9 cellular contexts compared by ENCODE assay signal in genomic region chr11:114159320-114159719, GRCh38.
DNase-seq lines count a peak whose midpoint lies in the region; ATAC-seq and TF ChIP-seq lines count a peak whose summit lies in the region.
"Had no signal": no experiment of that assay in that cellular context is flagged by ENCODE, and none has a peak within 500 bp of the region (broad histone marks: within the 10 kb centered on the region; RNA-seq: fewer than 3 reads in every experiment).

No MANE protein-coding gene starts in this region.

- H3K4me3 Mint-ChIP-seq in activated B cell treated with CpG ODN at 0.5 μM for 24 hours: peak overlapping the region; percentile 62

- peak overlapping the region; percentile 82 for H3K27ac Mint-ChIP-seq in activated B cell treated with CpG ODN at 0.5 μM for 24 hours

- TF ChIP-seq POLR2A in gastroesophageal sphincter (IDR thresholded peaks at IDR 0.05): no peak

- intact Hi-C loops in activated B cell treated with CpG ODN at 0.5 μM for 24 hours (cut with micrococcal nuclease): no loop called here

- H3K36me3 Mint-ChIP-seq in activated B cell treated with CpG ODN at 0.5 μM for 24 hours (ENCODE audit: low read depth): no peaks in the 10 kb centered on the region

- H3K4me1 Mint-ChIP-seq in activated B cell treated with CpG ODN at 0.5 μM for 24 hours: peaks cover 69% of the 10 kb centered on the region

- CTCF ChIA-PET in activated B cell treated with CpG ODN at 0.5 μM for 24 hours (lab: Charles Lee): interaction anchor here (1.0 to 2.8 kb wide), 6 partner anchors 28 to 263 kb away, joined by 3 to 16 read pairs (median 4); no protein-coding TSS in a partner anchor

- H3K4me2 ChIP-seq in DOHH2 (ENCODE audit: low read length): peak overlapping the region; percentile 64

- no peaks in the 10 kb centered on the region for H3K9me3 ChIP-seq in DOHH2 (ENCODE audit: control insufficient read depth, insufficient read depth, low read length)
- no peaks in the 10 kb centered on the region for H3K9me3 ChIP-seq in gastroesophageal sphincter
- H3K9me3 ChIP-seq: HAP-1 had no signal

- H3F3A ChIP-seq in DOHH2 (ENCODE audit: control insufficient read depth, insufficient read depth): peaks cover 5% of the 10 kb centered on the region

- TF ChIP-seq EP300 in gastroesophageal sphincter (IDR thresholded peaks at IDR 0.05): no peak

- peaks cover 50% of the 10 kb centered on the region for H3K4me1 ChIP-seq in DOHH2 (ENCODE audit: control insufficient read depth, low read length)
- peaks cover 54 to 96% (median 75%) of the 10 kb centered on the region in 3 donors for H3K4me1 ChIP-seq in gastroesophageal sphincter

- no peaks in the 10 kb centered on the region for H3K27me3 Mint-ChIP-seq in activated B cell treated with CpG ODN at 0.5 μM for 24 hours

- H3K4me3 ChIP-seq in DOHH2 (ENCODE audit: low read length) (peak overlapping the region; percentile 51), gastroesophageal sphincter (no peak overlapping the region)
- H3K4me3 ChIP-seq: HAP-1 had no signal

- no peaks in the 10 kb centered on the region for H3K9me3 Mint-ChIP-seq in activated B cell treated with CpG ODN at 0.5 μM for 24 hours

- DNase-seq in activated B cell treated with CpG ODN at 0.5 μM for 24 hours: no peak
- DNase-seq in renal cortical epithelial cell (ENCODE audit: low read depth): peak; percentile 69
- no peak for DNase-seq in effector CD8-positive, alpha-beta T cell (lab: John Stamatoyannopoulos, UW)
- DNase-seq in foreskin melanocyte: no peak

- POLR2A ChIA-PET in activated B cell treated with CpG ODN at 0.5 μM for 24 hours (lab: Charles Lee): interaction anchor here (1.0 to 2.8 kb wide), 5 partner anchors 28 to 182 kb away, joined by 3 to 12 read pairs (median 8); no protein-coding TSS in a partner anchor

- WGBS in gastroesophageal sphincter (ENCODE audit: low coverage in 1 of 2), 2 donors: 32 to 39% methylated on average over 4 to 5 of the region's 5 CpGs

- no peaks in the 10 kb centered on the region for H3K9me2 ChIP-seq in DOHH2 (replicated peaks; ENCODE audit: control insufficient read depth, low read length)

- H4K20me1 ChIP-seq in DOHH2 (ENCODE audit: control insufficient read depth, insufficient read depth, low read depth, low read length): no peaks in the 10 kb centered on the region

- ATAC-seq in activated B cell treated with CpG ODN at 0.5 μM for 24 hours (ENCODE audit: low read depth) (no peak), gastroesophageal sphincter (no peak), HG03565 (IDR thresholded peaks at IDR 0.05; ENCODE audit: unreplicated experiment) (no peak), HG03457 (IDR thresholded peaks at IDR 0.05; ENCODE audit: unreplicated experiment) (no peak)

- H3K27me3 ChIP-seq in DOHH2 (ENCODE audit: control insufficient read depth, low read length): no peaks in the 10 kb centered on the region
- no peaks in the 10 kb centered on the region for H3K27me3 ChIP-seq in gastroesophageal sphincter

- TF ChIP-seq CTCF in DOHH2 (IDR thresholded peaks at IDR 0.05; ENCODE audit: low read depth, low read length, poor library complexity, severe bottlenecking) (no peak), activated B cell treated with CpG ODN at 0.5 μM for 24 hours (IDR thresholded peaks at IDR 0.05) (no peak), gastroesophageal sphincter (IDR thresholded peaks at IDR 0.05) (no peak)

- no peaks in the 10 kb centered on the region for H3K79me2 ChIP-seq in DOHH2 (ENCODE audit: control insufficient read depth, low read length)

- H3K27ac ChIP-seq in DOHH2 (ENCODE audit: low read depth, low read length): peak overlapping the region; percentile 78
- H3K27ac ChIP-seq in gastroesophageal sphincter: peak overlapping the region; percentile 91 to 99 (median 97)

- H3K36me3 ChIP-seq in DOHH2 (ENCODE audit: control insufficient read depth, low read length): no peaks in the 10 kb centered on the region
- H3K36me3 ChIP-seq in gastroesophageal sphincter: peaks cover 0 to 38% of the 10 kb centered on the region in 2 donors
- H3K36me3 ChIP-seq: HAP-1 had no signal
